In the genomic region with DNA sequence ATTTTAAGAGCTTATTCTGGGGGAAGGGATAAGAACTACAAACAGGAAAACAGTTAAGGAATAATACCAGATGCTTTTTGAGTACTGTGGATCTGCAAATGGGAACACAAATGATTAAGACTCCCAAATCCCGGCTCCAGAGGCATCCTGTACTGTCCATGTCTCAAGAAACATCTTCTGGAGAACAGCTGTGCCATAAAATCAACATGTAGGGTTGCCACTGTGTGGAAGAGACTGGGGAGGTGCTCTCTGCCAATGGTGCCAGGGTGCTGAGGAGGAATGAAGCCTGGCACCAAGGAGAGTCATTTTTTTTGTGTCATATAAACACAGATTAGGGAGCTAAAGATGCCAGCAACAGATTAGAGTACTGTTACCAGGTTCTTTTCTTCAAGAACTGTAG, we compare ENCODE assay signal across 17 cellular contexts. TPM values are rescaled to one million over a fixed set of nuclear protein-coding genes. Genes with fewer than 3 reads are reported as not detected.
DNase-seq lines count a peak whose midpoint lies in the region; TF ChIP-seq lines count a peak whose summit lies in the region.
"Had no signal": no experiment of that assay in that cellular context is flagged by ENCODE, and none has a peak within 500 bp of the region (broad histone marks: within the 10 kb centered on the region; RNA-seq: fewer than 3 reads in every experiment).

No MANE protein-coding gene starts in this region.

- H3K23ac ChIP-seq in mesenchymal stem cell (ENCODE audit: low read length in 2 of 2) = peak overlapping the region in 1 of 2 experiments; percentile 77

- H3K27me3 Mint-ChIP-seq in HFFc6 (ENCODE audit: insufficient read depth) (no peaks in the 10 kb centered on the region), CD14-positive monocyte (ENCODE audit: low read depth in 3 of 3) (no peaks in the 10 kb centered on the region), Calu3 (ENCODE audit: unreplicated experiment) (no peaks in the 10 kb centered on the region)
- H3K27me3 Mint-ChIP-seq: CD4-positive, alpha-beta memory T cell had no signal

- no peak overlapping the region for H3K14ac ChIP-seq in mesenchymal stem cell (ENCODE audit: low read length in 2 of 2)

- H4K20me1 ChIP-seq in smooth muscle cell (ENCODE audit: low read depth) = peaks cover 46% of the 10 kb centered on the region

- no peak overlapping the region for H3K27ac ChIP-seq in mesenchymal stem cell (ENCODE audit: low read length, poor library complexity, severe bottlenecking)
- H3K27ac ChIP-seq in smooth muscle cell (ENCODE audit: low read depth) = peak overlapping the region; percentile 52
- H3K27ac ChIP-seq: HL-60 had no signal

- intact Hi-C loops in CD14-positive monocyte (cut with micrococcal nuclease) (no loop called here), Calu3 (cut with micrococcal nuclease; ENCODE audit: unreplicated experiment) (no loop called here)

- BruUV-seq in Calu3 (replicated peaks; lab: Mats Ljungman, UMichigan) = no TSS peak

- peaks cover 23% of the 10 kb centered on the region for H3K36me3 ChIP-seq in adipocyte (ENCODE audit: control insufficient read depth, insufficient read depth, low read length, severe bottlenecking)
- H3K36me3 ChIP-seq in mesenchymal stem cell (ENCODE audit: control insufficient read depth in 1 of 2, insufficient read depth in 2 of 2, low read depth in 1 of 2, low read length in 2 of 2) = peaks cover 10 to 23% of the 10 kb centered on the region in 2 experiments
- H3K36me3 ChIP-seq in smooth muscle cell (ENCODE audit: low read depth) = no peaks in the 10 kb centered on the region

- no peak overlapping the region for H4K91ac ChIP-seq in mesenchymal stem cell (ENCODE audit: low read length)

- H3K4me2 ChIP-seq in mesenchymal stem cell (ENCODE audit: low read length, poor library complexity, severe bottlenecking) (no peak overlapping the region), smooth muscle cell (peak overlapping the region; percentile 21)

- H3K9ac ChIP-seq in adipocyte (ENCODE audit: low read length) (no peak overlapping the region), mesenchymal stem cell (ENCODE audit: low read length) (no peak overlapping the region), smooth muscle cell (ENCODE audit: low read depth) (no peak overlapping the region)

- H2AK5ac ChIP-seq in mesenchymal stem cell (ENCODE audit: low read length, severe bottlenecking) = no peak overlapping the region

- H2BK15ac ChIP-seq in mesenchymal stem cell (ENCODE audit: low read depth, poor library complexity, severe bottlenecking) = no peak overlapping the region

- H3K79me2 ChIP-seq in smooth muscle cell (ENCODE audit: low read depth) = peaks cover 17% of the 10 kb centered on the region

- H3K27ac Mint-ChIP-seq in HFFc6 = peak overlapping the region; percentile 62; the same call in 1 of the 2 replicates
- H3K27ac Mint-ChIP-seq in CD14-positive monocyte = no peak overlapping the region
- no peak overlapping the region for H3K27ac Mint-ChIP-seq in Calu3 (ENCODE audit: unreplicated experiment)

- H3K27me3 ChIP-seq in adipocyte (replicated peaks; ENCODE audit: control insufficient read depth, insufficient read depth, low read length) = no peaks in the 10 kb centered on the region
- no peaks in the 10 kb centered on the region for H3K27me3 ChIP-seq in mesenchymal stem cell (ENCODE audit: control insufficient read depth in 1 of 2, insufficient read depth in 1 of 2, low read length in 2 of 2)
- no peaks in the 10 kb centered on the region for H3K27me3 ChIP-seq in smooth muscle cell (ENCODE audit: low read depth)

- H3K4me3 ChIP-seq in adipocyte (ENCODE audit: low read length) = no peak overlapping the region
- H3K4me3 ChIP-seq in mesenchymal stem cell (ENCODE audit: insufficient read depth in 1 of 2, low read depth in 1 of 2, low read length in 2 of 2) = no peak overlapping the region
- H3K4me3 ChIP-seq in smooth muscle cell = no peak overlapping the region

- H2BK120ac ChIP-seq in mesenchymal stem cell (ENCODE audit: low read depth, low read length) = no peak overlapping the region

- CTCF ChIA-PET in Calu3 (lab: Charles Lee) = no interaction called here

- no peaks in the 10 kb centered on the region for H3K9me3 Mint-ChIP-seq in HFFc6
- H3K9me3 Mint-ChIP-seq in CD14-positive monocyte = no peaks in the 10 kb centered on the region
- no peaks in the 10 kb centered on the region for H3K9me3 Mint-ChIP-seq in Calu3 (ENCODE audit: low read depth, unreplicated experiment)
- H3K9me3 Mint-ChIP-seq: CD4-positive, alpha-beta memory T cell had no signal

- H3K4me1 ChIP-seq in adipocyte (ENCODE audit: control insufficient read depth, insufficient read depth, low read length) (peaks cover 28% of the 10 kb centered on the region), mesenchymal stem cell (ENCODE audit: control insufficient read depth, insufficient read depth, low read depth, low read length) (no peaks in the 10 kb centered on the region), smooth muscle cell (ENCODE audit: low read depth) (peaks cover 8% of the 10 kb centered on the region)

- H3F3A ChIP-seq in smooth muscle cell (ENCODE audit: low read depth) = no peaks in the 10 kb centered on the region

- no peak overlapping the region for H4K8ac ChIP-seq in mesenchymal stem cell (ENCODE audit: low read length)

- H3K79me1 ChIP-seq in mesenchymal stem cell (replicated peaks; ENCODE audit: low read length, poor library complexity, severe bottlenecking) = peaks cover 14% of the 10 kb centered on the region

- no peak overlapping the region for H3K4me3 Mint-ChIP-seq in HFFc6
- no peak overlapping the region for H3K4me3 Mint-ChIP-seq in CD14-positive monocyte
- no peak overlapping the region for H3K4me3 Mint-ChIP-seq in Calu3 (ENCODE audit: low read depth, unreplicated experiment)
- H3K4me3 Mint-ChIP-seq: CD4-positive, alpha-beta memory T cell had no signal

- H3K18ac ChIP-seq in mesenchymal stem cell (ENCODE audit: low read depth in 1 of 2, low read length in 2 of 2) = peak overlapping the region; percentile 1 to 78

- H3K36me3 Mint-ChIP-seq in HFFc6 (ENCODE audit: low read depth) (peaks cover 17% of the 10 kb centered on the region), CD14-positive monocyte (peaks cover 31 to 38% of the 10 kb centered on the region in 2 donors), Calu3 (ENCODE audit: insufficient read depth, unreplicated experiment) (peaks cover 6% of the 10 kb centered on the region)

- no peak overlapping the region for H3K4ac ChIP-seq in mesenchymal stem cell (ENCODE audit: low read depth in 1 of 2, low read length in 2 of 2)

- WGBS in mesenchymal stem cell = 80% methylated on average over 1 of the region's 1 CpG
- WGBS in smooth muscle cell (ENCODE audit: low lambda C conversion rate) = 42% methylated on average over 1 of the region's 1 CpG

- H2AFZ ChIP-seq in mesenchymal stem cell (ENCODE audit: low read depth, low read length) (no peak overlapping the region), smooth muscle cell (ENCODE audit: low read depth) (no peak overlapping the region)

- H2BK5ac ChIP-seq in mesenchymal stem cell (ENCODE audit: low read depth, low read length, poor library complexity, severe bottlenecking) = no peak overlapping the region

- H3K4me1 Mint-ChIP-seq in HFFc6 (ENCODE audit: low read depth) (peaks cover 48% of the 10 kb centered on the region), CD14-positive monocyte (no peaks in the 10 kb centered on the region), Calu3 (ENCODE audit: low read depth, unreplicated experiment) (no peaks in the 10 kb centered on the region)

- H3K9me3 ChIP-seq in adipocyte (ENCODE audit: control insufficient read depth, low read length) (no peaks in the 10 kb centered on the region), mesenchymal stem cell (ENCODE audit: control insufficient read depth, low read length) (no peaks in the 10 kb centered on the region), smooth muscle cell (replicated peaks; ENCODE audit: low read depth) (no peaks in the 10 kb centered on the region)

- TF ChIP-seq CTCF in HFFc6 (IDR thresholded peaks at IDR 0.05) (no peak), smooth muscle cell (IDR thresholded peaks at IDR 0.05; ENCODE audit: borderline replicate concordance, insufficient read depth, poor library complexity, severe bottlenecking) (no peak), CD14-positive monocyte (IDR thresholded peaks at IDR 0.05) (no peak), Calu3 (IDR thresholded peaks at IDR 0.05; ENCODE audit: unreplicated experiment) (no peak)

- no peak overlapping the region for H2BK12ac ChIP-seq in mesenchymal stem cell (ENCODE audit: low read length in 2 of 2)

- DNase-seq in HFFc6 (no peak), adipocyte (ENCODE audit: low read depth) (peak; percentile 18), mesenchymal stem cell (no peak), smooth muscle cell (lab: John Stamatoyannopoulos, UW; ENCODE audit: unreplicated experiment) (no peak), RKO (ENCODE audit: low spot score) (no peak), CD14-positive monocyte (ENCODE audit: low spot score) (no peak), Calu3 (no peak)
- no peak for DNase-seq in stimulated activated naive CD4-positive, alpha-beta T cell (lab: John Stamatoyannopoulos, UW)
- DNase-seq: CD4-positive, alpha-beta memory T cell; DND-41; GDM1; KBM-7; NCI-H187; NCI-H510A; SIG-M5 had no signal

RNA-seq across cellular contexts. Expression of gene CHRM4, which starts 54.3 kb away (rescaled TPM):
- total RNA-seq in HFFc6 (2021; fragmentation: NEBNext Ultra II Directional; extraction: Animal tissue kit (Norgen Biotek cat#: 25700)) = not detected
- 0.08 TPM for polyA plus RNA-seq in mesenchymal stem cell (2013, experiment 1 of 2)
- polyA plus RNA-seq in mesenchymal stem cell (2013, experiment 2 of 2) = 0.07 TPM
- 4.7 and 5.6 TPM in 2 replicates for total RNA-seq in smooth muscle cell
- 11.1 and 20.0 TPM in 2 replicates for polyA plus RNA-seq in smooth muscle cell
- polyA plus RNA-seq in CD14-positive monocyte = under 1 TPM in 1 of 2 donors, not detected in 1; 0.15 TPM
- total RNA-seq in Calu3 (2022) = not detected in 2 replicates
- total RNA-seq: CD4-positive, alpha-beta memory T cell; MCF 10A had no signal
